In genomic region chr3:169846458-169847193, GRCh38 we compare ENCODE assay signal across 1 cellular context.
A peak's percentile ranks its signal among the peaks of the same experiment; 100 is the strongest.
TF ChIP-seq lines count a peak whose summit lies in the region.

No MANE protein-coding gene starts in this region.

TF ChIP-seq in GM12878, 131 proteins besides CTCF, POLR2A, EP300 and RAD21 (continued from another document):
- TF ChIP-seq BCLAF1 (IDR thresholded peaks at IDR 0.05) (no peak), ZBED1 (IDR thresholded peaks at IDR 0.05; ENCODE audit: borderline replicate concordance) (peak; percentile 83; the same call in 1 of the 2 replicates), JUNB (IDR thresholded peaks at IDR 0.05) (peak; percentile 94), CREM (IDR thresholded peaks at IDR 0.05; ENCODE audit: low read depth) (peak; percentile 66)
